ENCODE assay signal across 19 cellular contexts in the genomic region with DNA sequence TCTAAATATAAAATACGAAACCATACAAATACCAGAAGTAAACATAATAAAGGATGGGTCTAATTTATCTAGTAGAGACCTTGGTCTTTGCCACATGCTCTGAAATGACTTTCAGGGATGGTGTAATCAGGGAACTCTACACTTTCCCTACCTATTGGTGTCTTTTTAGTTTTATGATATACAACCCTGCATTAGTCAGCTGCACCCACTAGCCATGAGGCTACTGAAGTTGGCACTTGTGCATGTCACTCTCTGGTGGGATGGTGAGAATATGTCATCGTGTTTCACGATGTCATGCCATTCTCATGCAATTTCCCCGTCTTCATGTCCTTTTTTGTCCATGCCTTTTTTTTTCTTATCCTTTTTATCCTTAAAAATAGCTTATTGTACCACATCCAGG.
"Had no signal": no experiment of that assay in that cellular context is flagged by ENCODE, and none has a peak within 500 bp of the region (broad histone marks: within the 10 kb centered on the region; RNA-seq: fewer than 3 reads in every experiment).

No MANE protein-coding gene starts in this region.

- H3K4me1 ChIP-seq: esophagus squamous epithelium, parathyroid adenoma, prostate gland, sigmoid colon, transverse colon had no signal

- H3K36me3 Mint-ChIP-seq: stimulated activated naive B cell treated with anti-CD40 and anti-IgM and Interleukin-4, amounts not matched to agents 10 μg/mL and 1 μg/mL and 100 μg/mL, for 72 hours had no signal

- H3K27me3 ChIP-seq: esophagus squamous epithelium, sigmoid colon, transverse colon had no signal

- H3K4me1 Mint-ChIP-seq: naive thymus-derived CD4-positive, alpha-beta T cell; stimulated activated naive B cell treated with anti-CD40 and anti-IgM and Interleukin-4, amounts not matched to agents 10 μg/mL and 1 μg/mL and 100 μg/mL, for 72 hours; stimulated activated naive CD8-positive, alpha-beta T cell treated with anti-CD3 and anti-CD28 coated beads, Interleukin-15, amount 100 ng/mL, for 72 hours had no signal

- H3K27ac ChIP-seq: esophagus squamous epithelium, parathyroid adenoma, prostate gland, sigmoid colon, thoracic aorta, transverse colon had no signal

- DNase-seq: cerebellar nuclear complex; esophagus squamous epithelium; kidney; left cardiac atrium; left ventricle myocardium superior; mesendoderm; naive thymus-derived CD4-positive, alpha-beta T cell; nephron progenitor cell; retina; sigmoid colon; stimulated activated CD4-positive, alpha-beta T cell treated with anti-CD3 and anti-CD28 coated beads, Interleukin-2, amount 100 ng/mL, for 24 hours; stimulated activated CD4-positive, alpha-beta T cell treated with anti-CD3 and anti-CD28 coated beads, Interleukin-4, amount 100 ng/mL, for 4 hours; stimulated activated naive B cell treated with anti-CD40 and anti-IgM and Interleukin-4, amounts not matched to agents 10 μg/mL and 1 μg/mL and 100 μg/mL, for 72 hours; stimulated activated naive CD8-positive, alpha-beta T cell treated with anti-CD3 and anti-CD28 coated beads, Interleukin-15, amount 100 ng/mL, for 72 hours; transverse colon had no signal

- H3K27ac Mint-ChIP-seq: dendritic cell treated with granulocyte-macrophage colony-stimulating factor and Interleukin-4, amounts not matched to agents 40 ng/mL and 50 ng/mL, for 4 days; naive thymus-derived CD4-positive, alpha-beta T cell; nephron progenitor cell; stimulated activated naive B cell treated with anti-CD40 and anti-IgM and Interleukin-4, amounts not matched to agents 10 μg/mL and 1 μg/mL and 100 μg/mL, for 72 hours; stimulated activated naive CD8-positive, alpha-beta T cell treated with anti-CD3 and anti-CD28 coated beads, Interleukin-15, amount 100 ng/mL, for 72 hours had no signal

- H3K4me3 ChIP-seq: esophagus squamous epithelium, prostate gland, sigmoid colon, thoracic aorta, transverse colon had no signal

- ATAC-seq: left cardiac atrium; left ventricle myocardium superior; naive thymus-derived CD4-positive, alpha-beta T cell; stimulated activated naive B cell treated with anti-CD40 and anti-IgM and Interleukin-4, amounts not matched to agents 10 μg/mL and 1 μg/mL and 100 μg/mL, for 72 hours; stimulated activated naive CD8-positive, alpha-beta T cell treated with anti-CD3 and anti-CD28 coated beads, Interleukin-15, amount 100 ng/mL, for 72 hours had no signal

- H3K9me3 ChIP-seq: esophagus squamous epithelium, prostate gland, sigmoid colon, thoracic aorta, transverse colon had no signal

- H3K27me3 Mint-ChIP-seq: dendritic cell treated with granulocyte-macrophage colony-stimulating factor and Interleukin-4, amounts not matched to agents 40 ng/mL and 50 ng/mL, for 4 days; stimulated activated naive B cell treated with anti-CD40 and anti-IgM and Interleukin-4, amounts not matched to agents 10 μg/mL and 1 μg/mL and 100 μg/mL, for 72 hours; stimulated activated naive CD8-positive, alpha-beta T cell treated with anti-CD3 and anti-CD28 coated beads, Interleukin-15, amount 100 ng/mL, for 72 hours had no signal

- H3K9me3 Mint-ChIP-seq: stimulated activated naive CD8-positive, alpha-beta T cell treated with anti-CD3 and anti-CD28 coated beads, Interleukin-15, amount 100 ng/mL, for 72 hours had no signal

- H3K79me2 ChIP-seq: parathyroid adenoma had no signal

- H3K4me3 Mint-ChIP-seq: dendritic cell treated with granulocyte-macrophage colony-stimulating factor and Interleukin-4, amounts not matched to agents 40 ng/mL and 50 ng/mL, for 4 days; naive thymus-derived CD4-positive, alpha-beta T cell; nephron progenitor cell; stimulated activated naive B cell treated with anti-CD40 and anti-IgM and Interleukin-4, amounts not matched to agents 10 μg/mL and 1 μg/mL and 100 μg/mL, for 72 hours; stimulated activated naive CD8-positive, alpha-beta T cell treated with anti-CD3 and anti-CD28 coated beads, Interleukin-15, amount 100 ng/mL, for 72 hours had no signal

- H3K9ac ChIP-seq: parathyroid adenoma had no signal

- H3K36me3 ChIP-seq: esophagus squamous epithelium, prostate gland, sigmoid colon, thoracic aorta, transverse colon had no signal

- H2AFZ ChIP-seq: parathyroid adenoma had no signal
